22 cellular contexts compared by ENCODE assay signal in the genomic region with DNA sequence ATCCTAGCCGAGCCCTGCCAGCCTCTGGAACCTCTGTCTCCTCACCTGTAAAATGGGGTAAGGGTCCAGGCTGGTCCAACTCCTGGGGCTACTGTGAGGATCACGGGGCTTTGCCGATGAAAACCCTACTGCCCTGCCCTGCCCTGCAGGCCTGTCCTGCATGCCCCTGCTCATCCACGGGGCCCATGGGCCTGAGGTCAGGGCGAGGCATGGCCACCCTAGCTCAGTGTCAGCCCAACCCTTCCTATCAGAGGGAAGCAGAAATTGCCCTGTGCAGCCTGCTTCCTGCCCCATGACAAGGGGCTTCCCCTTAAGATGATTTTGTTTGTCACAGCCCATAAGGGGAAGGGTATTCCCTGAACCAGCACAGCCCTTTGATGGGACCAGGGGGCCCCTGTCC.
DNase-seq lines count a peak whose midpoint lies in the region; ATAC-seq and TF ChIP-seq lines count a peak whose summit lies in the region.
"Had no signal": no experiment of that assay in that cellular context is flagged by ENCODE, and none has a peak within 500 bp of the region (broad histone marks: within the 10 kb centered on the region; RNA-seq: fewer than 3 reads in every experiment).

No MANE protein-coding gene starts in this region.

- H3K4me3 ChIP-seq in left lung (no peak overlapping the region), upper lobe of left lung (no peak overlapping the region)
- H3K4me3 ChIP-seq: A549, gastrocnemius medialis, neural progenitor cell had no signal

- POLR2A ChIA-PET in activated naive CD8-positive, alpha-beta T cell treated with anti-CD3 and anti-CD28 coated beads, Interleukin-2, amount 10 ng/mL, durations not matched to agents 7 days and 5 days (lab: Charles Lee), result interaction anchor here (2.1 kb wide), 1 partner anchor 27 kb away, joined by 5 read pairs; no protein-coding TSS in a partner anchor
- POLR2A ChIA-PET in activated B cell treated with CpG ODN at 0.5 μM for 24 hours (lab: Charles Lee), result no interaction called here

- H3K27me3 ChIP-seq in left lung, result no peaks in the 10 kb centered on the region
- no peaks in the 10 kb centered on the region for H3K27me3 ChIP-seq in upper lobe of left lung
- H3K27me3 ChIP-seq in foreskin keratinocyte, result no peaks in the 10 kb centered on the region
- H3K27me3 ChIP-seq: BE2C, gastrocnemius medialis, neural progenitor cell had no signal

- no peak for DNase-seq in activated naive CD8-positive, alpha-beta T cell treated with anti-CD3 and anti-CD28 coated beads, Interleukin-2, amount 10 ng/mL, durations not matched to agents 7 days and 5 days
- DNase-seq in activated naive CD8-positive, alpha-beta T cell treated with anti-CD3 and anti-CD28 coated beads for 36 hours, result no peak
- DNase-seq in activated B cell treated with CpG ODN at 0.5 μM for 24 hours (no peak), left lung (peak in 1 of 2 donors; percentile 67), upper lobe of left lung (peak in 1 of 2 donors; percentile 45), NCI-H128 (lab: John Stamatoyannopoulos, UW; ENCODE audit: unreplicated experiment) (no peak), foreskin keratinocyte (no peak)
- DNase-seq in activated CD8-positive, alpha-beta memory T cell treated with anti-CD3 and anti-CD28 coated beads, Interleukin-2, amount 50 U/mL, for 48 hours, result no peak
- DNase-seq: activated CD4-positive, alpha-beta T cell treated with anti-CD3 and anti-CD28 coated beads, Interleukin-2, amount 10 ng/mL, durations not matched to agents 7 days and 5 days; activated gamma-delta T cell treated with Interleukin-2 at 50 U/mL for 16 hours; activated T-cell treated with anti-CD3 and anti-CD28 coated beads for 4 hours; BE2C; caudate nucleus; EL; gastrocnemius medialis; midbrain; NCI-H1436; NCI-H524; RPMI8226; stimulated activated CD4-positive, alpha-beta T cell treated with anti-CD3 and anti-CD28 coated beads, Interleukin-4, amount 100 ng/mL, for 4 hours had no signal

- TF ChIP-seq POLR2A in upper lobe of left lung (IDR thresholded peaks at IDR 0.05), result no peak

- no peak overlapping the region for H3K4me3 Mint-ChIP-seq in activated naive CD8-positive, alpha-beta T cell treated with anti-CD3 and anti-CD28 coated beads, Interleukin-2, amount 10 ng/mL, durations not matched to agents 7 days and 5 days
- no peak overlapping the region for H3K4me3 Mint-ChIP-seq in activated naive CD8-positive, alpha-beta T cell treated with anti-CD3 and anti-CD28 coated beads for 36 hours
- no peak overlapping the region for H3K4me3 Mint-ChIP-seq in activated B cell treated with CpG ODN at 0.5 μM for 24 hours
- H3K4me3 Mint-ChIP-seq: activated CD4-positive, alpha-beta T cell treated with anti-CD3 and anti-CD28 coated beads, Interleukin-2, amount 10 ng/mL, durations not matched to agents 7 days and 5 days; neural progenitor cell had no signal

- peak overlapping the region; percentile 34 for H3K27ac Mint-ChIP-seq in activated naive CD8-positive, alpha-beta T cell treated with anti-CD3 and anti-CD28 coated beads, Interleukin-2, amount 10 ng/mL, durations not matched to agents 7 days and 5 days
- no peak overlapping the region for H3K27ac Mint-ChIP-seq in activated naive CD8-positive, alpha-beta T cell treated with anti-CD3 and anti-CD28 coated beads for 36 hours
- no peak overlapping the region for H3K27ac Mint-ChIP-seq in activated B cell treated with CpG ODN at 0.5 μM for 24 hours
- H3K27ac Mint-ChIP-seq: activated CD4-positive, alpha-beta T cell treated with anti-CD3 and anti-CD28 coated beads, Interleukin-2, amount 10 ng/mL, durations not matched to agents 7 days and 5 days; neural progenitor cell had no signal

- H3K36me3 ChIP-seq in left lung (no peaks in the 10 kb centered on the region), upper lobe of left lung (no peaks in the 10 kb centered on the region)
- H3K36me3 ChIP-seq: BE2C, gastrocnemius medialis, neural progenitor cell had no signal

- intact Hi-C loops in activated B cell treated with CpG ODN at 0.5 μM for 24 hours (cut with micrococcal nuclease), result no loop called here
- intact Hi-C loops in left lung (cut with DNase I), result no loop called here

- no peaks in the 10 kb centered on the region for H3K9me3 ChIP-seq in left lung
- H3K9me3 ChIP-seq in upper lobe of left lung, result no peaks in the 10 kb centered on the region
- H3K9me3 ChIP-seq: A549, BE2C, gastrocnemius medialis had no signal

- CTCF ChIA-PET in activated B cell treated with CpG ODN at 0.5 μM for 24 hours (lab: Charles Lee), result no interaction called here

- peaks cover 4% of the 10 kb centered on the region for H3K9me3 Mint-ChIP-seq in activated naive CD8-positive, alpha-beta T cell treated with anti-CD3 and anti-CD28 coated beads, Interleukin-2, amount 10 ng/mL, durations not matched to agents 7 days and 5 days
- H3K9me3 Mint-ChIP-seq in activated naive CD8-positive, alpha-beta T cell treated with anti-CD3 and anti-CD28 coated beads for 36 hours, result no peaks in the 10 kb centered on the region
- H3K9me3 Mint-ChIP-seq in activated B cell treated with CpG ODN at 0.5 μM for 24 hours, result no peaks in the 10 kb centered on the region
- H3K9me3 Mint-ChIP-seq: neural progenitor cell had no signal

- no peak for TF ChIP-seq EP300 in upper lobe of left lung (IDR thresholded peaks at IDR 0.05)

- WGBS in upper lobe of left lung, 2 donors, result 55 to 100% methylated on average over 1 to 5 of the region's 5 CpGs

- peaks cover 5% of the 10 kb centered on the region for H3K36me3 Mint-ChIP-seq in activated naive CD8-positive, alpha-beta T cell treated with anti-CD3 and anti-CD28 coated beads, Interleukin-2, amount 10 ng/mL, durations not matched to agents 7 days and 5 days
- no peaks in the 10 kb centered on the region for H3K36me3 Mint-ChIP-seq in activated naive CD8-positive, alpha-beta T cell treated with anti-CD3 and anti-CD28 coated beads for 36 hours
- no peaks in the 10 kb centered on the region for H3K36me3 Mint-ChIP-seq in activated B cell treated with CpG ODN at 0.5 μM for 24 hours (ENCODE audit: low read depth)
- H3K36me3 Mint-ChIP-seq: neural progenitor cell had no signal

- H3K4me1 ChIP-seq in left lung (peaks cover 0 to 11% of the 10 kb centered on the region in 2 donors), upper lobe of left lung (peaks cover 0 to 16% (median 7%) of the 10 kb centered on the region in 4 donors), foreskin keratinocyte (no peaks in the 10 kb centered on the region)
- H3K4me1 ChIP-seq: A549, gastrocnemius medialis had no signal

- ATAC-seq in activated naive CD8-positive, alpha-beta T cell treated with anti-CD3 and anti-CD28 coated beads, Interleukin-2, amount 10 ng/mL, durations not matched to agents 7 days and 5 days (ENCODE audit: low read depth), result peak; percentile 27
- ATAC-seq in activated B cell treated with CpG ODN at 0.5 μM for 24 hours (ENCODE audit: low read depth), result peak; percentile 18
- peak; percentile 61 for ATAC-seq in left lung
- ATAC-seq in upper lobe of left lung (ENCODE audit: low FRiP score in 2 of 2), result peak; percentile 38 to 48
- no peak for ATAC-seq in foreskin keratinocyte
- ATAC-seq: A549 had no signal

- peaks cover 7% of the 10 kb centered on the region for H3K27me3 Mint-ChIP-seq in activated naive CD8-positive, alpha-beta T cell treated with anti-CD3 and anti-CD28 coated beads, Interleukin-2, amount 10 ng/mL, durations not matched to agents 7 days and 5 days
- peaks cover 22% of the 10 kb centered on the region for H3K27me3 Mint-ChIP-seq in activated naive CD8-positive, alpha-beta T cell treated with anti-CD3 and anti-CD28 coated beads for 36 hours
- peaks cover 32% of the 10 kb centered on the region for H3K27me3 Mint-ChIP-seq in activated B cell treated with CpG ODN at 0.5 μM for 24 hours

- H3K27ac ChIP-seq in left lung (no peak overlapping the region), upper lobe of left lung (no peak overlapping the region), foreskin keratinocyte (no peak overlapping the region)
- H3K27ac ChIP-seq: A549, gastrocnemius medialis, neural progenitor cell had no signal

- no peak for TF ChIP-seq CTCF in activated B cell treated with CpG ODN at 0.5 μM for 24 hours (IDR thresholded peaks at IDR 0.05)
- no peak for TF ChIP-seq CTCF in left lung (IDR thresholded peaks at IDR 0.05)
- TF ChIP-seq CTCF in upper lobe of left lung (IDR thresholded peaks at IDR 0.05), result no peak
- no peak for TF ChIP-seq CTCF in foreskin keratinocyte (conservative IDR thresholded peaks at IDR 0.05)

- peaks cover 41% of the 10 kb centered on the region for H3K4me1 Mint-ChIP-seq in activated naive CD8-positive, alpha-beta T cell treated with anti-CD3 and anti-CD28 coated beads, Interleukin-2, amount 10 ng/mL, durations not matched to agents 7 days and 5 days
- peaks cover 15% of the 10 kb centered on the region for H3K4me1 Mint-ChIP-seq in activated naive CD8-positive, alpha-beta T cell treated with anti-CD3 and anti-CD28 coated beads for 36 hours
- H3K4me1 Mint-ChIP-seq in activated B cell treated with CpG ODN at 0.5 μM for 24 hours, result no peaks in the 10 kb centered on the region
